17 cellular contexts compared by ENCODE assay signal in genomic region chr2:166042768-166043390, GRCh38.
"Had no signal": no experiment of that assay in that cellular context is flagged by ENCODE, and none has a peak within 500 bp of the region (broad histone marks: within the 10 kb centered on the region; RNA-seq: fewer than 3 reads in every experiment).

No MANE protein-coding gene starts in this region.

- FAIRE-seq: keratinocyte, pancreas had no signal

- H3K27me3 ChIP-seq: esophagus squamous epithelium, gastroesophageal sphincter, pancreas, tibial artery had no signal

- ATAC-seq: activated CD4-positive, alpha-beta T cell treated with anti-CD3 and anti-CD28 coated beads for 36 hours; activated CD8-positive, alpha-beta memory T cell treated with anti-CD3 and anti-CD28 coated beads, Interleukin-2, amount 10 ng/mL, durations not matched to agents 7 days and 5 days; gastroesophageal sphincter; naive thymus-derived CD8-positive, alpha-beta T cell; pancreas had no signal

- H3K4me3 ChIP-seq: coronary artery, esophagus squamous epithelium, gastroesophageal sphincter, left ventricle myocardium inferior, pancreas, tibial artery had no signal

- DNase-seq: activated CD4-positive, alpha-beta memory T cell treated with anti-CD3 and anti-CD28 coated beads for 36 hours; activated CD4-positive, alpha-beta T cell treated with anti-CD3 and anti-CD28 coated beads for 36 hours; activated CD8-positive, alpha-beta memory T cell treated with anti-CD3 and anti-CD28 coated beads, Interleukin-2, amount 10 ng/mL, durations not matched to agents 7 days and 5 days; activated naive CD4-positive, alpha-beta T cell treated with anti-CD3 and anti-CD28 coated beads for 36 hours; activated T-cell treated with anti-CD3 and anti-CD28 coated beads, Interleukin-2, amount 50 U/mL, for 1 hour; caudate nucleus; esophagus squamous epithelium; left ventricle myocardium inferior; mesenchymal stem cell; naive thymus-derived CD8-positive, alpha-beta T cell; pancreas; stimulated activated CD4-positive, alpha-beta T cell treated with anti-CD3 and anti-CD28 coated beads, Interleukin-2, amount 100 ng/mL, for 48 hours; stimulated activated naive CD4-positive, alpha-beta T cell; tibial artery had no signal

- H3K27ac ChIP-seq: coronary artery, esophagus squamous epithelium, gastroesophageal sphincter, left ventricle myocardium inferior, pancreas, tibial artery had no signal

- H3K36me3 ChIP-seq: esophagus squamous epithelium, gastroesophageal sphincter, left ventricle myocardium inferior, pancreas, tibial artery had no signal

- H3K9me3 ChIP-seq: esophagus squamous epithelium, gastroesophageal sphincter, left ventricle myocardium inferior, tibial artery had no signal

- H3K4me1 ChIP-seq: esophagus squamous epithelium, gastroesophageal sphincter, left ventricle myocardium inferior, pancreas, tibial artery had no signal
